In genomic region chrX:154800508-154801207, GRCh38 we compare ENCODE assay signal across 13 cellular contexts. TPM values are rescaled to one million over a fixed set of nuclear protein-coding genes. Genes with fewer than 3 reads are reported as not detected.
DNase-seq lines count a peak whose midpoint lies in the region; ATAC-seq and TF ChIP-seq lines count a peak whose summit lies in the region.
"Had no signal": no experiment of that assay in that cellular context is flagged by ENCODE, and none has a peak within 500 bp of the region (broad histone marks: within the 10 kb centered on the region; RNA-seq: fewer than 3 reads in every experiment).

No MANE protein-coding gene starts in this region.

- TF ChIP-seq CTCF in DND-41 (IDR thresholded peaks at IDR 0.05; ENCODE audit: borderline replicate concordance, extremely low read depth, low read length, poor library complexity, severe bottlenecking) = no peak
- TF ChIP-seq CTCF in PC-3 (conservative IDR thresholded peaks at IDR 0.05; ENCODE audit: low read depth, low read length) = no peak
- TF ChIP-seq CTCF in left lung (IDR thresholded peaks at IDR 0.05) = no peak
- TF ChIP-seq CTCF in stomach (IDR thresholded peaks at IDR 0.05) = no peak
- no peak for TF ChIP-seq CTCF in Calu3 (IDR thresholded peaks at IDR 0.05; ENCODE audit: unreplicated experiment)

- no peak overlapping the region for H2AFZ ChIP-seq in DND-41 (ENCODE audit: low read depth, low read length)
- H2AFZ ChIP-seq in PC-3 (ENCODE audit: low read length) = no peak overlapping the region
- H2AFZ ChIP-seq: GM23248, parathyroid adenoma had no signal

- H3K36me3 Mint-ChIP-seq in Calu3 (ENCODE audit: insufficient read depth, unreplicated experiment) = peaks cover 8% of the 10 kb centered on the region

- POLR2A ChIA-PET in PC-3 (lab: Charles Lee; ENCODE audit: unreplicated experiment) = interaction anchor here (0.6 kb wide), 1 partner anchor 38 kb away, joined by 3 read pairs; no protein-coding TSS in a partner anchor

- H3K79me2 ChIP-seq in DND-41 (ENCODE audit: insufficient read depth, low read length) (peaks cover 63% of the 10 kb centered on the region), PC-3 (ENCODE audit: low read length) (peaks cover 5% of the 10 kb centered on the region; the same call in 1 of the 2 replicates)
- H3K79me2 ChIP-seq: parathyroid adenoma had no signal

- H3K27ac Mint-ChIP-seq in Calu3 (ENCODE audit: unreplicated experiment) = no peak overlapping the region

- no peak overlapping the region for H3K4me3 Mint-ChIP-seq in Calu3 (ENCODE audit: low read depth, unreplicated experiment)

- intact Hi-C loops in PC-3 (cut with micrococcal nuclease) = no loop called here
- intact Hi-C loops in left lung (cut with DNase I) = no loop called here
- intact Hi-C loops in cardiac septum (cut with DNase I) = loop anchor here (5.0 kb wide), 1 partner anchor 38 kb away; the partner anchor contains the start of gene DKC1
- intact Hi-C loops in stomach (cut with DNase I; ENCODE audit: low total_unique reads) = no loop called here
- intact Hi-C loops in Calu3 (cut with micrococcal nuclease; ENCODE audit: unreplicated experiment) = no loop called here

- H3K27ac ChIP-seq in BLaER1 (peak overlapping the region; percentile 89), DND-41 (ENCODE audit: low read length) (peak overlapping the region; percentile 74), PC-3 (ENCODE audit: low read length) (peak overlapping the region; percentile 87), left lung (peak overlapping the region; percentile 33 to 90), stomach (peak overlapping the region in 2 of 5 donors; percentile 67 to 75)
- H3K27ac ChIP-seq: parathyroid adenoma had no signal

- peaks cover 11% of the 10 kb centered on the region for H3F3A ChIP-seq in PC-3 (ENCODE audit: low read length, unreplicated experiment)

- WGBS in stomach, 5 donors = 55 to 76% (median 66%) methylated on average over 8 of the region's 8 CpGs

- H3K27me3 Mint-ChIP-seq in Calu3 (ENCODE audit: unreplicated experiment) = peaks cover 44% of the 10 kb centered on the region

- no peaks in the 10 kb centered on the region for H4K20me1 ChIP-seq in BLaER1
- no peaks in the 10 kb centered on the region for H4K20me1 ChIP-seq in DND-41 (ENCODE audit: insufficient read depth, low read length)
- no peaks in the 10 kb centered on the region for H4K20me1 ChIP-seq in PC-3 (ENCODE audit: low read length)

- no peaks in the 10 kb centered on the region for H3K36me3 ChIP-seq in BLaER1
- no peaks in the 10 kb centered on the region for H3K36me3 ChIP-seq in DND-41 (ENCODE audit: insufficient read depth, low read length)
- no peaks in the 10 kb centered on the region for H3K36me3 ChIP-seq in PC-3 (ENCODE audit: low read depth, low read length)
- no peaks in the 10 kb centered on the region for H3K36me3 ChIP-seq in left lung
- no peaks in the 10 kb centered on the region for H3K36me3 ChIP-seq in stomach

- H3K27me3 ChIP-seq in BLaER1 = peaks cover 77% of the 10 kb centered on the region
- no peaks in the 10 kb centered on the region for H3K27me3 ChIP-seq in DND-41 (ENCODE audit: insufficient read depth, low read length, poor library complexity)
- H3K27me3 ChIP-seq in PC-3 (ENCODE audit: low read length) = no peaks in the 10 kb centered on the region
- H3K27me3 ChIP-seq in left lung = no peaks in the 10 kb centered on the region
- peaks cover 0 to 9% (median 0%) of the 10 kb centered on the region in 3 donors for H3K27me3 ChIP-seq in stomach

- peaks cover 43% of the 10 kb centered on the region for H3K4me1 Mint-ChIP-seq in Calu3 (ENCODE audit: low read depth, unreplicated experiment)

- no peaks in the 10 kb centered on the region for H3K9me2 ChIP-seq in PC-3 (replicated peaks; ENCODE audit: low read length)

- BruUV-seq in PC-3 (replicated peaks; lab: Mats Ljungman, UMichigan) = no TSS peak
- BruUV-seq in Calu3 (replicated peaks; lab: Mats Ljungman, UMichigan) = no TSS peak

- H3K9me3 Mint-ChIP-seq in Calu3 (ENCODE audit: low read depth, unreplicated experiment) = no peaks in the 10 kb centered on the region

- no peak for DNase-seq in DND-41
- DNase-seq in PC-3 = peak; percentile 56
- no peak for DNase-seq in left lung
- DNase-seq in NCI-H187 (lab: John Stamatoyannopoulos, UW) = no peak
- DNase-seq in cardiac septum (ENCODE audit: low spot score) = no peak
- no peak for DNase-seq in stomach
- no peak for DNase-seq in Calu3
- DNase-seq: GM23248, islet precursor cell, Right ventricle myocardium superior had no signal

- 0 out of 2 replicates have a peak overlapping the region, but pooled peaks have one; percentile 58 for H3K4me3 ChIP-seq in BLaER1
- peak overlapping the region in 1 of 2 experiments; percentile 51; a peak in 1 of 4 replicates for H3K4me3 ChIP-seq in DND-41 (ENCODE audit: low read depth in 1 of 2, low read length in 2 of 2)
- H3K4me3 ChIP-seq in PC-3 (ENCODE audit: low read length) = no peak overlapping the region
- no peak overlapping the region for H3K4me3 ChIP-seq in left lung
- H3K4me3 ChIP-seq in stomach = no peak overlapping the region
- H3K4me3 ChIP-seq: GM23248 had no signal

- peak overlapping the region; percentile 81 for H3K9ac ChIP-seq in BLaER1
- peak overlapping the region; percentile 51 for H3K9ac ChIP-seq in DND-41 (ENCODE audit: low read depth, low read length)
- H3K9ac ChIP-seq in PC-3 (ENCODE audit: low read length) = no peak overlapping the region
- H3K9ac ChIP-seq: GM23248, parathyroid adenoma had no signal

- no peak for TF ChIP-seq EP300 in stomach (IDR thresholded peaks at IDR 0.05)

- H3K9me3 ChIP-seq in BLaER1 (peaks cover 9% of the 10 kb centered on the region; the same call in 1 of the 2 replicates), DND-41 (ENCODE audit: insufficient read depth, low read length, severe bottlenecking) (no peaks in the 10 kb centered on the region), PC-3 (ENCODE audit: low read length) (no peaks in the 10 kb centered on the region), left lung (no peaks in the 10 kb centered on the region), stomach (no peaks in the 10 kb centered on the region)

- ATAC-seq in DND-41 (ENCODE audit: insufficient read depth, low read depth) (no peak), PC-3 (peak; percentile 7; the same call in 1 of the 2 replicates), left lung (no peak)

- H3K4me2 ChIP-seq in BLaER1 = peak overlapping the region; percentile 82
- H3K4me2 ChIP-seq in DND-41 (ENCODE audit: insufficient read depth, low read length) = peak overlapping the region; percentile 66
- peak overlapping the region; percentile 76 for H3K4me2 ChIP-seq in PC-3 (ENCODE audit: low read length)

- no peak for TF ChIP-seq POLR2A in stomach (IDR thresholded peaks at IDR 0.05)

- CTCF ChIA-PET in PC-3 (lab: Charles Lee) (no interaction called here), Calu3 (lab: Charles Lee) (no interaction called here)

- peaks cover 73% of the 10 kb centered on the region for H3K4me1 ChIP-seq in BLaER1
- peaks cover 57% of the 10 kb centered on the region for H3K4me1 ChIP-seq in DND-41 (ENCODE audit: insufficient read depth, low read length)
- H3K4me1 ChIP-seq in PC-3 (ENCODE audit: insufficient read depth, low read length) = peaks cover 54% of the 10 kb centered on the region
- H3K4me1 ChIP-seq in left lung = peaks cover 7 to 29% of the 10 kb centered on the region in 2 donors
- peaks cover 11 to 31% (median 23%) of the 10 kb centered on the region in 4 donors for H3K4me1 ChIP-seq in stomach
- H3K4me1 ChIP-seq: parathyroid adenoma had no signal

RNA-seq across cellular contexts. Expression of gene MPP1, which starts 4.6 kb away (rescaled TPM):
- total RNA-seq in PC-3 (2014; rRNA removed) (18.3 and 18.8 TPM in 2 replicates), left lung (100 to 1,000 TPM in 1 of 2 donors, 10 to 100 TPM in 1; 44.9 to 125 TPM), cardiac septum (30.0 TPM), stomach (10 to 100 TPM in 2 of 5 donors, 1 to 10 TPM in 3; 3.5 to 26.4 (median 9.3) TPM), Calu3 (2022) (1.3 TPM in 1 of 2 replicates, not detected in the other)
- polyA plus RNA-seq in stomach = 10 to 100 TPM in 1 of 3 donors, 1 to 10 TPM in 2; 9.0 to 12.8 (median 9.0) TPM

RNA-seq across cellular contexts. Expression of gene SMIM9, which starts 33.8 kb away (rescaled TPM):
- not detected in 2 replicates for total RNA-seq in PC-3 (2014; rRNA removed)
- total RNA-seq in left lung = not detected
- total RNA-seq in cardiac septum = not detected
- not detected for total RNA-seq in stomach
- not detected for polyA plus RNA-seq in stomach
- not detected in 2 replicates for total RNA-seq in Calu3 (2022)
- total RNA-seq: GM23248, Right ventricle myocardium superior, urinary bladder had no signal
- polyA plus RNA-seq: GM23248, urinary bladder had no signal

RNA-seq across cellular contexts. Expression of gene DKC1, which starts 38.0 kb away (rescaled TPM):
- total RNA-seq in PC-3 (2014; rRNA removed) (89.2 and 115 TPM in 2 replicates), left lung (10 to 100 TPM; 22.3 to 42.5 TPM), cardiac septum (22.4 TPM), stomach (100 to 1,000 TPM in 1 of 5 donors, 10 to 100 TPM in 3, 1 to 10 TPM in 1; 5.8 to 113 (median 37.6) TPM), Calu3 (2022) (112 and 120 TPM in 2 replicates)
- 10 to 100 TPM; 20.5 to 25.5 (median 24.0) TPM for polyA plus RNA-seq in stomach

RNA-seq across cellular contexts. Expression of gene GAB3, which starts 49.8 kb away (rescaled TPM):
- 3.1 TPM in 1 of 2 replicates, not detected in the other for total RNA-seq in PC-3 (2014; rRNA removed)
- total RNA-seq in left lung = 10 to 100 TPM in 1 of 2 donors, 1 to 10 TPM in 1; 6.6 to 15.0 TPM
- total RNA-seq in cardiac septum = 17.7 TPM
- 10 to 100 TPM in 1 of 5 donors, 1 to 10 TPM in 2, under 1 TPM in 1, not detected in 1; 0.58 to 11.0 (median 5.2) TPM for total RNA-seq in stomach
- 1 to 10 TPM in 1 of 3 donors, under 1 TPM in 2; 0.93 to 1.7 (median 0.95) TPM for polyA plus RNA-seq in stomach
- not detected in 2 replicates for total RNA-seq in Calu3 (2022)
